ENCODE assay signal across 9 cellular contexts in genomic region chr16:695355-696089, GRCh38. TPM values are rescaled to one million over a fixed set of nuclear protein-coding genes. Genes with fewer than 3 reads are reported as not detected.
A peak's percentile ranks its signal among the peaks of the same experiment; 100 is the strongest.
DNase-seq lines count a peak whose midpoint lies in the region; ATAC-seq and TF ChIP-seq lines count a peak whose summit lies in the region.
"Had no signal": no experiment of that assay in that cellular context is flagged by ENCODE, and none has a peak within 500 bp of the region (broad histone marks: within the 10 kb centered on the region; RNA-seq: fewer than 3 reads in every experiment).

No MANE protein-coding gene starts in this region.

- no peaks in the 10 kb centered on the region for H3K9me2 ChIP-seq in GM23338 (ENCODE audit: insufficient read depth)

- peaks cover 3% of the 10 kb centered on the region; the same call in 2 of the 3 replicates for H3K4me1 Mint-ChIP-seq in GM23338

- peak overlapping the region; percentile 84 for H3K4me2 ChIP-seq in GM23338

- peak; percentile 56 for ATAC-seq in GM23338
- peak; percentile 86 for ATAC-seq in left colon
- no peak for ATAC-seq in HG03342 (IDR thresholded peaks at IDR 0.05; ENCODE audit: unreplicated experiment)
- no peak for ATAC-seq in GM21529 (IDR thresholded peaks at IDR 0.05; ENCODE audit: unreplicated experiment)
- ATAC-seq in HG02610 (IDR thresholded peaks at IDR 0.05; ENCODE audit: unreplicated experiment) = no peak

- H3K79me2 ChIP-seq in GM23338 (replicated peaks; ENCODE audit: insufficient read depth) = no peaks in the 10 kb centered on the region

- TF ChIP-seq CTCF in GM23338 (conservative IDR thresholded peaks at IDR 0.05; ENCODE audit: low read depth in 2 of 2) = no peak

- H3K4me3 ChIP-seq in GM23338 = peak overlapping the region; percentile 68

- H3K9me3 Mint-ChIP-seq in GM23338 = no peaks in the 10 kb centered on the region; the same call in 1 of the 3 replicates

- H3K4me1 ChIP-seq in GM23338 (ENCODE audit: insufficient read depth) = no peaks in the 10 kb centered on the region; the same call in 1 of the 2 replicates

- H3K36me3 Mint-ChIP-seq in GM23338 (ENCODE audit: low read depth) = no peaks in the 10 kb centered on the region

- intact Hi-C loops in left colon (cut with DNase I, micrococcal nuclease) = no loop called here

- H3K27ac Mint-ChIP-seq in GM23338 = no peak overlapping the region

- H3K27me3 Mint-ChIP-seq in GM23338 (ENCODE audit: insufficient read depth, low read depth, poor library complexity) = peaks cover 60% of the 10 kb centered on the region

- no peak overlapping the region for H3K27ac ChIP-seq in GM23338 (ENCODE audit: low read depth)
- H3K27ac ChIP-seq: VCaP had no signal

- peaks cover 86% of the 10 kb centered on the region for H3K27me3 ChIP-seq in GM23338 (ENCODE audit: insufficient read depth)

- no peaks in the 10 kb centered on the region for H3K36me3 ChIP-seq in GM23338 (ENCODE audit: insufficient read depth)

- H2AFZ ChIP-seq in GM23338 = peak overlapping the region; percentile 94

- DNase-seq in GM23338 (ENCODE audit: low spot score) = peak; percentile 77
- peak; percentile 78 for DNase-seq in NCI-H774 (lab: John Stamatoyannopoulos, UW)
- DNase-seq in activated T-helper 1 cell treated with anti-CD3 and anti-CD28 coated beads, Interleukin-2, amount 50 U/mL, for 16 hours (ENCODE audit: low read depth in 1 of 2, low spot score in 1 of 2) = peak; percentile 45 to 66
- peak; percentile 89 to 92 for DNase-seq in left colon
- DNase-seq in stimulated activated CD8-positive, alpha-beta memory T cell treated with anti-CD3 and anti-CD28 coated beads, Interleukin-4, amount 100 ng/mL, for 48 hours = peak; percentile 78

- H3K4me3 Mint-ChIP-seq in GM23338 = peak overlapping the region; percentile 73

- H3F3A ChIP-seq in GM23338 (replicated peaks; ENCODE audit: low read depth) = 0 out of 2 replicates have a peak, but pooled peaks cover 3% of the 10 kb centered on the region

- no peaks in the 10 kb centered on the region; the same call in 1 of the 2 replicates for H4K20me1 ChIP-seq in GM23338 (replicated peaks; ENCODE audit: insufficient read depth)

TF ChIP-seq in GM23338, 12 proteins besides CTCF, POLR2A, EP300 and RAD21:
- TF ChIP-seq ETS1 (IDR thresholded peaks at IDR 0.05) = no peak
- TF ChIP-seq ZNF114 (CRISPR knock-in tag; IDR thresholded peaks at IDR 0.05) = no peak
- peak; percentile 78 for TF ChIP-seq POLR2AphosphoS5 (IDR thresholded peaks at IDR 0.05; ENCODE audit: low read depth)
- TF ChIP-seq ZNF462 (CRISPR knock-in tag; IDR thresholded peaks at IDR 0.05) = no peak

RNA-seq across cellular contexts. Expression of gene WDR24, which starts 5.3 kb away (rescaled TPM):
- total RNA-seq in GM23338 (2014; rRNA removed; shearing (Covaris generic)) = 11.5 and 15.8 TPM in 2 replicates
- 7.2 and 8.0 TPM in 2 replicates for polyA plus RNA-seq in GM23338 (2016; fragmentation: Nextera tagmentation; extraction: Ambion mirVana)
- 10 to 100 TPM in 1 of 2 donors, 1 to 10 TPM in 1; 9.5 to 10.6 TPM for total RNA-seq in left colon

RNA-seq across cellular contexts. Expression of gene FBXL16, which starts 10.1 kb away (rescaled TPM):
- total RNA-seq in GM23338 (2014; rRNA removed; shearing (Covaris generic)) = 10.6 and 12.6 TPM in 2 replicates
- polyA plus RNA-seq in GM23338 (2016; fragmentation: Nextera tagmentation; extraction: Ambion mirVana) = 7.9 and 8.9 TPM in 2 replicates
- 1 to 10 TPM; 1.2 to 3.1 TPM for total RNA-seq in left colon

RNA-seq across cellular contexts. Expression of gene JMJD8, which starts 11.4 kb away (rescaled TPM):
- 79.3 and 82.5 TPM in 2 replicates for total RNA-seq in GM23338 (2014; rRNA removed; shearing (Covaris generic))
- polyA plus RNA-seq in GM23338 (2016; fragmentation: Nextera tagmentation; extraction: Ambion mirVana) = 43.1 and 48.5 TPM in 2 replicates
- 10 to 100 TPM; 41.6 to 49.2 TPM for total RNA-seq in left colon

RNA-seq across cellular contexts. Expression of gene STUB1, which starts 15.3 kb away (rescaled TPM):
- total RNA-seq in GM23338 (2014; rRNA removed; shearing (Covaris generic)) = 108 and 123 TPM in 2 replicates
- 91.7 and 107 TPM in 2 replicates for polyA plus RNA-seq in GM23338 (2016; fragmentation: Nextera tagmentation; extraction: Ambion mirVana)
- total RNA-seq in left colon = 100 to 1,000 TPM in 1 of 2 donors, 10 to 100 TPM in 1; 86.6 to 105 TPM

RNA-seq across cellular contexts. Expression of gene METRN, which starts 19.4 kb away (rescaled TPM):
- total RNA-seq in GM23338 (2014; rRNA removed; shearing (Covaris generic)) = 33.0 and 36.9 TPM in 2 replicates
- polyA plus RNA-seq in GM23338 (2016; fragmentation: Nextera tagmentation; extraction: Ambion mirVana) = 18.7 and 28.9 TPM in 2 replicates
- 10 to 100 TPM; 21.7 to 37.8 TPM for total RNA-seq in left colon

Comparison
In these comparisons a context has a peak if more than half of its experiments do, and no peak if none do; other contexts are left out.
1. ATAC-seq: peak in GM23338 (single experiment) and left colon (single experiment); none in HG03342 (single experiment), GM21529 (single experiment) and HG02610 (single experiment).
2. Peak in every context shown above with its lines, with median percentiles within 50 percentile points of each other: DNase-seq.